ENCODE assay signal across 2 cellular contexts in the genomic region with DNA sequence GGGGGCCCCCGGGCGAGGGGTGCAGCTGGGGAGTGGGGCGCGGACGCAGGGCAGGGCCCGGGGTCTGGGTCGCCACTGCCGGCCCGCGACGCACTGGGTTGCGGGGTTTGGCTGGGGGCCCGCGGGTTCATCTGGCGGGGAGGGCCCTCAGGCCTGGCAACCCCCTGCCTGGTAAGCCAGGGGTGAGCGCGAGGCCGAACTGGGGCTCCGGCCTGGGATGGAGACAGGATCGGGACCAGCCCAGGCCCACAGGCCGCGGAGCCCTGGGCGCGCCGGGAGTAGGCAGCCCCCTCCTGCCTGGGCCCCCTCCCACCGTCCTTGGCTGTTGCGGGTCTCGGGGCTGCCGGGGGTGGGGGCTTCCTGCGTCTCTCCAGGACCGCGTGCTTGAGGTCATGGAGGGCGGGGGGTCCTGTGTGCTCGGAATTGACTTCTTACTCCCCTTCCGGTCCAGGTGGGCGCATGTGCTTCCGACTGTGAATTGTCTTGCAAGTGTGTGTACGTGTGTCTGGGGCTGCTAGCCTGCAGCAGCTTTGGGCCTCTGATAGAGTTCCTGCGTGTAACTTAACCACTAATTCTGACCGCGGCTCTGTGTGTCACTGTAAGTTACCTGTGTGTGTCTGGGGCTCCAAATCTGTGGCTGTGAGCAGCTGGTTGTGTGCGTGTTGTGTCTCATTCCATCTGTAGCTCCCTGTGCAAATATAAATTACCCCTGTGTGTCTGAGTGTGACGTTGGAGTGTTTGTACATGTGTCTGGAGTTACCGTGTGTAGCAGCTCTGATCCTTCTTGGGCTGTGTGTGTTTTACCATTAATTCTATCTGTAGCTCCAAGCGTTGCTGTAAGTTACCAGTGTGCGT.
TF ChIP-seq lines count a peak whose summit lies in the region.

No MANE protein-coding gene starts in this region.

TF ChIP-seq in WTC11, 78 proteins besides CTCF, POLR2A, EP300 and RAD21:
- TF ChIP-seq, protein P1, sequence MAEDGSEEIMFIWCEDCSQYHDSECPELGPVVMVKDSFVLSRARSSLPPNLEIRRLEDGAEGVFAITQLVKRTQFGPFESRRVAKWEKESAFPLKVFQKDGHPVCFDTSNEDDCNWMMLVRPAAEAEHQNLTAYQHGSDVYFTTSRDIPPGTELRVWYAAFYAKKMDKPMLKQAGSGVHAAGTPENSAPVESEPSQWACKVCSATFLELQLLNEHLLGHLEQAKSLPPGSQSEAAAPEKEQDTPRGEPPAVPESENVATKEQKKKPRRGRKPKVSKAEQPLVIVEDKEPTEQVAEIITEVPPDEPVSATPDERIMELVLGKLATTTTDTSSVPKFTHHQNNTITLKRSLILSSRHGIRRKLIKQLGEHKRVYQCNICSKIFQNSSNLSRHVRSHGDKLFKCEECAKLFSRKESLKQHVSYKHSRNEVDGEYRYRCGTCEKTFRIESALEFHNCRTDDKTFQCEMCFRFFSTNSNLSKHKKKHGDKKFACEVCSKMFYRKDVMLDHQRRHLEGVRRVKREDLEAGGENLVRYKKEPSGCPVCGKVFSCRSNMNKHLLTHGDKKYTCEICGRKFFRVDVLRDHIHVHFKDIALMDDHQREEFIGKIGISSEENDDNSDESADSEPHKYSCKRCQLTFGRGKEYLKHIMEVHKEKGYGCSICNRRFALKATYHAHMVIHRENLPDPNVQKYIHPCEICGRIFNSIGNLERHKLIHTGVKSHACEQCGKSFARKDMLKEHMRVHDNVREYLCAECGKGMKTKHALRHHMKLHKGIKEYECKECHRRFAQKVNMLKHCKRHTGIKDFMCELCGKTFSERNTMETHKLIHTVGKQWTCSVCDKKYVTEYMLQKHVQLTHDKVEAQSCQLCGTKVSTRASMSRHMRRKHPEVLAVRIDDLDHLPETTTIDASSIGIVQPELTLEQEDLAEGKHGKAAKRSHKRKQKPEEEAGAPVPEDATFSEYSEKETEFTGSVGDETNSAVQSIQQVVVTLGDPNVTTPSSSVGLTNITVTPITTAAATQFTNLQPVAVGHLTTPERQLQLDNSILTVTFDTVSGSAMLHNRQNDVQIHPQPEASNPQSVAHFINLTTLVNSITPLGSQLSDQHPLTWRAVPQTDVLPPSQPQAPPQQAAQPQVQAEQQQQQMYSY (CRISPR knock-in tag; IDR thresholded peaks at IDR 0.05) = no peak
- TF ChIP-seq TEAD4 (CRISPR knock-in tag; IDR thresholded peaks at IDR 0.05) (no peak), JUN (CRISPR knock-in tag; IDR thresholded peaks at IDR 0.05) (peak; percentile 20; the same call in 1 of the 2 replicates), NR2C2 (CRISPR knock-in tag; IDR thresholded peaks at IDR 0.05) (no peak), GABPB1 (CRISPR knock-in tag; IDR thresholded peaks at IDR 0.05) (no peak), ZNF232 (CRISPR knock-in tag; IDR thresholded peaks at IDR 0.05) (0 out of 2 replicates have a peak, but pooled peaks have one; percentile 55), MXD4 (CRISPR knock-in tag; IDR thresholded peaks at IDR 0.05; ENCODE audit: borderline replicate concordance) (no peak), GTF2I (CRISPR knock-in tag; conservative IDR thresholded peaks at IDR 0.05) (no peak)
- TF ChIP-seq, protein P2, sequence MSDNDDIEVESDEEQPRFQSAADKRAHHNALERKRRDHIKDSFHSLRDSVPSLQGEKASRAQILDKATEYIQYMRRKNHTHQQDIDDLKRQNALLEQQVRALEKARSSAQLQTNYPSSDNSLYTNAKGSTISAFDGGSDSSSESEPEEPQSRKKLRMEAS (CRISPR knock-in tag; IDR thresholded peaks at IDR 0.05) = peak; percentile 66; the same call in 1 of the 2 replicates
- TF ChIP-seq, protein P3, sequence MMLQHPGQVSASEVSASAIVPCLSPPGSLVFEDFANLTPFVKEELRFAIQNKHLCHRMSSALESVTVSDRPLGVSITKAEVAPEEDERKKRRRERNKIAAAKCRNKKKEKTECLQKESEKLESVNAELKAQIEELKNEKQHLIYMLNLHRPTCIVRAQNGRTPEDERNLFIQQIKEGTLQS (CRISPR knock-in tag; conservative IDR thresholded peaks at IDR 0.05) = no peak
- TF ChIP-seq, protein P4, sequence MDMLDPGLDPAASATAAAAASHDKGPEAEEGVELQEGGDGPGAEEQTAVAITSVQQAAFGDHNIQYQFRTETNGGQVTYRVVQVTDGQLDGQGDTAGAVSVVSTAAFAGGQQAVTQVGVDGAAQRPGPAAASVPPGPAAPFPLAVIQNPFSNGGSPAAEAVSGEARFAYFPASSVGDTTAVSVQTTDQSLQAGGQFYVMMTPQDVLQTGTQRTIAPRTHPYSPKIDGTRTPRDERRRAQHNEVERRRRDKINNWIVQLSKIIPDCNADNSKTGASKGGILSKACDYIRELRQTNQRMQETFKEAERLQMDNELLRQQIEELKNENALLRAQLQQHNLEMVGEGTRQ (CRISPR knock-in tag; IDR thresholded peaks at IDR 0.05) = no peak
- TF ChIP-seq, protein P5, sequence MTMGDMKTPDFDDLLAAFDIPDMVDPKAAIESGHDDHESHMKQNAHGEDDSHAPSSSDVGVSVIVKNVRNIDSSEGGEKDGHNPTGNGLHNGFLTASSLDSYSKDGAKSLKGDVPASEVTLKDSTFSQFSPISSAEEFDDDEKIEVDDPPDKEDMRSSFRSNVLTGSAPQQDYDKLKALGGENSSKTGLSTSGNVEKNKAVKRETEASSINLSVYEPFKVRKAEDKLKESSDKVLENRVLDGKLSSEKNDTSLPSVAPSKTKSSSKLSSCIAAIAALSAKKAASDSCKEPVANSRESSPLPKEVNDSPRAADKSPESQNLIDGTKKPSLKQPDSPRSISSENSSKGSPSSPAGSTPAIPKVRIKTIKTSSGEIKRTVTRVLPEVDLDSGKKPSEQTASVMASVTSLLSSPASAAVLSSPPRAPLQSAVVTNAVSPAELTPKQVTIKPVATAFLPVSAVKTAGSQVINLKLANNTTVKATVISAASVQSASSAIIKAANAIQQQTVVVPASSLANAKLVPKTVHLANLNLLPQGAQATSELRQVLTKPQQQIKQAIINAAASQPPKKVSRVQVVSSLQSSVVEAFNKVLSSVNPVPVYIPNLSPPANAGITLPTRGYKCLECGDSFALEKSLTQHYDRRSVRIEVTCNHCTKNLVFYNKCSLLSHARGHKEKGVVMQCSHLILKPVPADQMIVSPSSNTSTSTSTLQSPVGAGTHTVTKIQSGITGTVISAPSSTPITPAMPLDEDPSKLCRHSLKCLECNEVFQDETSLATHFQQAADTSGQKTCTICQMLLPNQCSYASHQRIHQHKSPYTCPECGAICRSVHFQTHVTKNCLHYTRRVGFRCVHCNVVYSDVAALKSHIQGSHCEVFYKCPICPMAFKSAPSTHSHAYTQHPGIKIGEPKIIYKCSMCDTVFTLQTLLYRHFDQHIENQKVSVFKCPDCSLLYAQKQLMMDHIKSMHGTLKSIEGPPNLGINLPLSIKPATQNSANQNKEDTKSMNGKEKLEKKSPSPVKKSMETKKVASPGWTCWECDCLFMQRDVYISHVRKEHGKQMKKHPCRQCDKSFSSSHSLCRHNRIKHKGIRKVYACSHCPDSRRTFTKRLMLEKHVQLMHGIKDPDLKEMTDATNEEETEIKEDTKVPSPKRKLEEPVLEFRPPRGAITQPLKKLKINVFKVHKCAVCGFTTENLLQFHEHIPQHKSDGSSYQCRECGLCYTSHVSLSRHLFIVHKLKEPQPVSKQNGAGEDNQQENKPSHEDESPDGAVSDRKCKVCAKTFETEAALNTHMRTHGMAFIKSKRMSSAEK (CRISPR knock-in tag; IDR thresholded peaks at IDR 0.05; ENCODE audit: borderline replicate concordance) = no peak

TF ChIP-seq in HepG2, 621 proteins besides CTCF, POLR2A, EP300 and RAD21 (continues in another document):
- TF ChIP-seq JUNB (CRISPR knock-in tag; IDR thresholded peaks at IDR 0.05; ENCODE audit: borderline replicate concordance) = 0 out of 2 replicates have a peak, but pooled peaks have one; percentile 50
- no peak for TF ChIP-seq REXO4 (CRISPR knock-in tag; IDR thresholded peaks at IDR 0.05; ENCODE audit: borderline replicate concordance)
- TF ChIP-seq, protein P6, sequence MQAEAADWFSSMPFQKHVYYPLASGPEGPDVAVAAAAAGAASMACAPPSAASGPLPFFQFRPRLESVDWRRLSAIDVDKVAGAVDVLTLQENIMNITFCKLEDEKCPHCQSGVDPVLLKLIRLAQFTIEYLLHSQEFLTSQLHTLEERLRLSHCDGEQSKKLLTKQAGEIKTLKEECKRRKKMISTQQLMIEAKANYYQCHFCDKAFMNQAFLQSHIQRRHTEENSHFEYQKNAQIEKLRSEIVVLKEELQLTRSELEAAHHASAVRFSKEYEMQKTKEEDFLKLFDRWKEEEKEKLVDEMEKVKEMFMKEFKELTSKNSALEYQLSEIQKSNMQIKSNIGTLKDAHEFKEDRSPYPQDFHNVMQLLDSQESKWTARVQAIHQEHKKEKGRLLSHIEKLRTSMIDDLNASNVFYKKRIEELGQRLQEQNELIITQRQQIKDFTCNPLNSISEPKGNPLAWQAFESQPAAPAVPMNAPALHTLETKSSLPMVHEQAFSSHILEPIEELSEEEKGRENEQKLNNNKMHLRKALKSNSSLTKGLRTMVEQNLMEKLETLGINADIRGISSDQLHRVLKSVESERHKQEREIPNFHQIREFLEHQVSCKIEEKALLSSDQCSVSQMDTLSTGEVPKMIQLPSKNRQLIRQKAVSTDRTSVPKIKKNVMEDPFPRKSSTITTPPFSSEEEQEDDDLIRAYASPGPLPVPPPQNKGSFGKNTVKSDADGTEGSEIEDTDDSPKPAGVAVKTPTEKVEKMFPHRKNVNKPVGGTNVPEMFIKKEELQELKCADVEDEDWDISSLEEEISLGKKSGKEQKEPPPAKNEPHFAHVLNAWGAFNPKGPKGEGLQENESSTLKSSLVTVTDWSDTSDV (CRISPR knock-in tag; IDR thresholded peaks at IDR 0.05) = no peak
- peak; percentile 15; the same call in 1 of the 2 replicates for TF ChIP-seq ZNF768 (CRISPR knock-in tag; IDR thresholded peaks at IDR 0.05)
- TF ChIP-seq, protein P7, sequence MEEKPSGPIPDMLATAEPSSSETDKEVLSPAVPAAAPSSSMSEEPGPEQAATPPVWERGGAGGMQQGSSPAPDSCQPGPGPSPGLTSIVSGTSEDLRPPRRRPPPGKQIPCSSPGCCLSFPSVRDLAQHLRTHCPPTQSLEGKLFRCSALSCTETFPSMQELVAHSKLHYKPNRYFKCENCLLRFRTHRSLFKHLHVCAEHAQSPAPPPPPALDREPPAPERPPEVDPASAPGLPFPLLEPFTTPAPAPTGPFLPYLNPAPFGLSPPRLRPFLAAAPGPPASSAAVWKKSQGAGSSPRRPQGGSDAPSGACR (CRISPR knock-in tag; IDR thresholded peaks at IDR 0.05) = no peak
- TF ChIP-seq, protein P8, sequence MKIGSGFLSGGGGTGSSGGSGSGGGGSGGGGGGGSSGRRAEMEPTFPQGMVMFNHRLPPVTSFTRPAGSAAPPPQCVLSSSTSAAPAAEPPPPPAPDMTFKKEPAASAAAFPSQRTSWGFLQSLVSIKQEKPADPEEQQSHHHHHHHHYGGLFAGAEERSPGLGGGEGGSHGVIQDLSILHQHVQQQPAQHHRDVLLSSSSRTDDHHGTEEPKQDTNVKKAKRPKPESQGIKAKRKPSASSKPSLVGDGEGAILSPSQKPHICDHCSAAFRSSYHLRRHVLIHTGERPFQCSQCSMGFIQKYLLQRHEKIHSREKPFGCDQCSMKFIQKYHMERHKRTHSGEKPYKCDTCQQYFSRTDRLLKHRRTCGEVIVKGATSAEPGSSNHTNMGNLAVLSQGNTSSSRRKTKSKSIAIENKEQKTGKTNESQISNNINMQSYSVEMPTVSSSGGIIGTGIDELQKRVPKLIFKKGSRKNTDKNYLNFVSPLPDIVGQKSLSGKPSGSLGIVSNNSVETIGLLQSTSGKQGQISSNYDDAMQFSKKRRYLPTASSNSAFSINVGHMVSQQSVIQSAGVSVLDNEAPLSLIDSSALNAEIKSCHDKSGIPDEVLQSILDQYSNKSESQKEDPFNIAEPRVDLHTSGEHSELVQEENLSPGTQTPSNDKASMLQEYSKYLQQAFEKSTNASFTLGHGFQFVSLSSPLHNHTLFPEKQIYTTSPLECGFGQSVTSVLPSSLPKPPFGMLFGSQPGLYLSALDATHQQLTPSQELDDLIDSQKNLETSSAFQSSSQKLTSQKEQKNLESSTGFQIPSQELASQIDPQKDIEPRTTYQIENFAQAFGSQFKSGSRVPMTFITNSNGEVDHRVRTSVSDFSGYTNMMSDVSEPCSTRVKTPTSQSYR (CRISPR knock-in tag; IDR thresholded peaks at IDR 0.05; ENCODE audit: borderline replicate concordance) = peak; percentile 12; the same call in 1 of the 2 replicates
- TF ChIP-seq ZNF296 (CRISPR knock-in tag; conservative IDR thresholded peaks at IDR 0.05) = 0 out of 2 replicates have a peak, but pooled peaks have one; percentile 38
- 0 out of 2 replicates have a peak, but pooled peaks have one; percentile 21 for TF ChIP-seq NR2C2 (CRISPR knock-in tag; IDR thresholded peaks at IDR 0.05; ENCODE audit: borderline replicate concordance)
- peak; percentile 41; the same call in 1 of the 2 replicates for TF ChIP-seq KDM2A (CRISPR knock-in tag; IDR thresholded peaks at IDR 0.05; ENCODE audit: borderline replicate concordance, low read depth)
- TF ChIP-seq SMAD3 (CRISPR knock-in tag; IDR thresholded peaks at IDR 0.05) = peak; percentile 45; the same call in 1 of the 2 replicates
- TF ChIP-seq, protein P9, sequence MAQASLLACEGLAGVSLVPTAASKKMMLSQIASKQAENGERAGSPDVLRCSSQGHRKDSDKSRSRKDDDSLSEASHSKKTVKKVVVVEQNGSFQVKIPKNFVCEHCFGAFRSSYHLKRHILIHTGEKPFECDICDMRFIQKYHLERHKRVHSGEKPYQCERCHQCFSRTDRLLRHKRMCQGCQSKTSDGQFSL (CRISPR knock-in tag; IDR thresholded peaks at IDR 0.05) = no peak
- TF ChIP-seq ZNF460 (CRISPR knock-in tag; IDR thresholded peaks at IDR 0.05; ENCODE audit: borderline replicate concordance) = no peak
- no peak for TF ChIP-seq TOE1 (CRISPR knock-in tag; IDR thresholded peaks at IDR 0.05)
- TF ChIP-seq RXRA (CRISPR knock-in tag; IDR thresholded peaks at IDR 0.05) = peak; percentile 38
- TF ChIP-seq, protein P10, sequence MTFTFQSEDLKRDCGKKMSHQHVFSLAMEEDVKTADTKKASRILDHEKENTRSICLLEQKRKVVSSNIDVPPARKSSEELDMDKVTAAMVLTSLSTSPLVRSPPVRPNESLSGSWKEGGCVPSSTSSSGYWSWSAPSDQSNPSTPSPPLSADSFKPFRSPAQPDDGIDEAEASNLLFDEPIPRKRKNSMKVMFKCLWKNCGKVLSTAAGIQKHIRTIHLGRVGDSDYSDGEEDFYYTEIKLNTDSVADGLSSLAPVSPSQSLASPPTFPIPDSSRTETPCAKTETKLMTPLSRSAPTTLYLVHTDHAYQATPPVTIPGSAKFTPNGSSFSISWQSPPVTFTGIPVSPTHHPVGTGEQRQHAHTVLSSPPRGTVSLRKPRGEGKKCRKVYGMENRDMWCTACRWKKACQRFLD (CRISPR knock-in tag; IDR thresholded peaks at IDR 0.05; ENCODE audit: borderline replicate concordance) = no peak
- TF ChIP-seq TBX2 (CRISPR knock-in tag; IDR thresholded peaks at IDR 0.05; ENCODE audit: borderline replicate concordance) = peak; percentile 49; the same call in 1 of the 2 replicates
- peak; percentile 17; the same call in 1 of the 2 replicates for TF ChIP-seq ZNF501 (CRISPR knock-in tag; IDR thresholded peaks at IDR 0.05)
- TF ChIP-seq ZNF564 (CRISPR knock-in tag; IDR thresholded peaks at IDR 0.05) = no peak
- TF ChIP-seq ZNF772 (CRISPR knock-in tag; IDR thresholded peaks at IDR 0.05) = 0 out of 2 replicates have a peak, but pooled peaks have one; percentile 46
- no peak for TF ChIP-seq FOSL2 (CRISPR knock-in tag; IDR thresholded peaks at IDR 0.05)
- peak; percentile 82 for TF ChIP-seq AGO2 (optimal IDR thresholded peaks at IDR 0.05; ENCODE audit: low read depth, low read length)
- TF ChIP-seq HES4 (CRISPR knock-in tag; IDR thresholded peaks at IDR 0.05; ENCODE audit: borderline replicate concordance) = peak; percentile 67
- TF ChIP-seq PHF8 (CRISPR knock-in tag; IDR thresholded peaks at IDR 0.05) = peak; percentile 53; the same call in 1 of the 2 replicates
- peak; percentile 25; the same call in 1 of the 2 replicates for TF ChIP-seq ZBTB1 (CRISPR knock-in tag; IDR thresholded peaks at IDR 0.05; ENCODE audit: borderline replicate concordance)
- TF ChIP-seq RARA (CRISPR knock-in tag; IDR thresholded peaks at IDR 0.05) = 0 out of 2 replicates have a peak, but pooled peaks have one; percentile 19
- TF ChIP-seq ZNF530 (CRISPR knock-in tag; IDR thresholded peaks at IDR 0.05; ENCODE audit: low read depth) = no peak
- TF ChIP-seq, protein P2 (IDR thresholded peaks at IDR 0.05) = peak; percentile 85
